Comparison of ENCODE assay signal across 37 cellular contexts in genomic region chr16:56713794-56714193, GRCh38. TPM values are rescaled to one million over a fixed set of nuclear protein-coding genes. Genes with fewer than 3 reads are reported as not detected.
"Had no signal": no experiment of that assay in that cellular context is flagged by ENCODE, and none has a peak within 500 bp of the region (broad histone marks: within the 10 kb centered on the region; RNA-seq: fewer than 3 reads in every experiment).

No MANE protein-coding gene starts in this region.

- H3K27me3 Mint-ChIP-seq: activated naive CD4-positive, alpha-beta T cell treated with anti-CD3 and anti-CD28 coated beads, Interleukin-2, amount 50 U/mL, for 24 hours; activated naive CD8-positive, alpha-beta T cell; activated naive CD8-positive, alpha-beta T cell treated with anti-CD3 and anti-CD28 coated beads, Interleukin-2, amount 10 ng/mL, durations not matched to agents 7 days and 5 days; activated naive CD8-positive, alpha-beta T cell treated with anti-CD3 and anti-CD28 coated beads, Interleukin-2, amount 50 U/mL, for 24 hours; activated T-cell treated with anti-CD3 and anti-CD28 coated beads, Interleukin-2, amount 50 U/mL, for 24 hours had no signal

- DNase-seq: activated B cell treated with CpG ODN at 0.5 μM for 24 hours; activated CD4-positive, alpha-beta memory T cell treated with anti-CD3 and anti-CD28 coated beads, Interleukin-2, amount 10 ng/mL, durations not matched to agents 7 days and 5 days; activated CD4-positive, alpha-beta T cell treated with anti-CD3 and anti-CD28 coated beads for 4 hours; activated CD4-positive, alpha-beta T cell treated with anti-CD3 and anti-CD28 coated beads, Interleukin-2, amount 10 ng/mL, durations not matched to agents 24 days and 14 days; activated CD4-positive, alpha-beta T cell treated with anti-CD3 and anti-CD28 coated beads, Interleukin-2, amount 50 U/mL, for 1 hour; activated CD4-positive, alpha-beta T cell treated with anti-CD3 and anti-CD28 coated beads, Interleukin-2, amount 50 U/mL, for 4 hours; activated CD4-positive, CD25-positive, alpha-beta regulatory T cell treated with anti-CD3 and anti-CD28 coated beads, Interleukin-2, amount 50 U/mL, for 72 hours; activated CD8-positive, alpha-beta memory T cell treated with anti-CD3 and anti-CD28 coated beads for 24 hours; activated CD8-positive, alpha-beta memory T cell treated with anti-CD3 and anti-CD28 coated beads, Interleukin-2, amount 50 U/mL, for 4 hours; activated effector memory CD4-positive, alpha-beta T cell treated with Interleukin-2 at 50 U/mL for 16 hours; activated gamma-delta T cell; activated naive CD4-positive, alpha-beta T cell treated with anti-CD3 and anti-CD28 coated beads, Interleukin-2, amount 10 ng/mL, durations not matched to agents 7 days and 5 days; activated naive CD4-positive, alpha-beta T cell treated with Interleukin-2 at 50 U/mL for 16 hours; activated naive CD8-positive, alpha-beta T cell treated with anti-CD3 and anti-CD28 coated beads, Interleukin-2, amount 10 ng/mL, durations not matched to agents 7 days and 5 days; activated naive CD8-positive, alpha-beta T cell treated with anti-CD3 and anti-CD28 coated beads, Interleukin-2, amount 50 U/mL, for 24 hours; activated T-cell treated with anti-CD3 and anti-CD28 coated beads, Interleukin-2, amount 50 U/mL, for 24 hours; activated T-cell treated with anti-CD3 and anti-CD28 coated beads, Interleukin-2, amount 50 U/mL, for 48 hours; amygdala; anterior cingulate cortex; body of pancreas; brain microvascular endothelial cell; central memory CD4-positive, alpha-beta T cell; T-helper 1 cell; T-helper 2 cell; T-helper 9 cell had no signal

- H3K9me3 ChIP-seq: ascending aorta, body of pancreas, breast epithelium had no signal

- H3K4me1 Mint-ChIP-seq: activated B cell treated with CpG ODN at 0.5 μM for 24 hours had no signal

- H3K4me1 ChIP-seq: ascending aorta, body of pancreas, breast epithelium had no signal

- H3K27ac ChIP-seq: ascending aorta, body of pancreas, brain microvascular endothelial cell, breast epithelium, VCaP had no signal

- H3K27me3 ChIP-seq: ascending aorta, body of pancreas, brain microvascular endothelial cell, breast epithelium had no signal

- H3K36me3 ChIP-seq: ascending aorta, brain microvascular endothelial cell, breast epithelium had no signal

- H3K4me3 Mint-ChIP-seq: activated B cell treated with CpG ODN at 0.5 μM for 24 hours; activated CD4-positive, alpha-beta memory T cell treated with anti-CD3 and anti-CD28 coated beads, Interleukin-2, amount 10 ng/mL, durations not matched to agents 7 days and 5 days; activated CD4-positive, alpha-beta T cell treated with anti-CD3 and anti-CD28 coated beads, Interleukin-2, amount 10 ng/mL, durations not matched to agents 24 days and 14 days; activated CD8-positive, alpha-beta T cell treated with anti-CD3 and anti-CD28 coated beads, Interleukin-2, amount 10 ng/mL, durations not matched to agents 7 days and 5 days; activated naive CD4-positive, alpha-beta T cell treated with anti-CD3 and anti-CD28 coated beads, Interleukin-2, amount 10 ng/mL, durations not matched to agents 7 days and 5 days; activated naive CD4-positive, alpha-beta T cell treated with anti-CD3 and anti-CD28 coated beads, Interleukin-2, amount 50 U/mL, for 24 hours; activated naive CD8-positive, alpha-beta T cell; activated naive CD8-positive, alpha-beta T cell treated with anti-CD3 and anti-CD28 coated beads, Interleukin-2, amount 10 ng/mL, durations not matched to agents 7 days and 5 days; activated naive CD8-positive, alpha-beta T cell treated with anti-CD3 and anti-CD28 coated beads, Interleukin-2, amount 50 U/mL, for 24 hours; activated T-cell treated with anti-CD3 and anti-CD28 coated beads, Interleukin-2, amount 50 U/mL, for 24 hours; T-helper 1 cell treated with Interleukin-12 subunit alpha and Interleukin-12 subunit beta and Interleukin-4 antibody, amounts not matched to agents 30 μg/mL and 1 μg/mL, for 36 hours; T-helper 2 cell treated with Interferon-gamma antibody and Interleukin-4, amounts not matched to agents 5 μg/mL and 100 μg/mL, for 36 hours had no signal

- H3K9me3 Mint-ChIP-seq: activated B cell treated with CpG ODN at 0.5 μM for 24 hours; activated CD4-positive, alpha-beta memory T cell treated with anti-CD3 and anti-CD28 coated beads, Interleukin-2, amount 10 ng/mL, durations not matched to agents 7 days and 5 days; activated CD4-positive, alpha-beta T cell treated with anti-CD3 and anti-CD28 coated beads, Interleukin-2, amount 10 ng/mL, durations not matched to agents 24 days and 14 days; activated naive CD4-positive, alpha-beta T cell treated with anti-CD3 and anti-CD28 coated beads, Interleukin-2, amount 10 ng/mL, durations not matched to agents 7 days and 5 days; activated naive CD4-positive, alpha-beta T cell treated with anti-CD3 and anti-CD28 coated beads, Interleukin-2, amount 50 U/mL, for 24 hours; activated naive CD8-positive, alpha-beta T cell treated with anti-CD3 and anti-CD28 coated beads, Interleukin-2, amount 50 U/mL, for 24 hours; activated T-cell treated with anti-CD3 and anti-CD28 coated beads, Interleukin-2, amount 50 U/mL, for 24 hours; activated T-helper 2 cell treated with anti-CD3 and anti-CD28 coated beads, Interferon-gamma antibody, Interleukin-2, Interleukin-4, amounts not matched to agents 10 μg/mL and 5 μg/mL and 100 μg/mL, durations not matched to agents 14 hours and 24 hours and 36 hours; T-helper 1 cell treated with Interleukin-12 subunit alpha and Interleukin-12 subunit beta and Interleukin-4 antibody, amounts not matched to agents 30 μg/mL and 1 μg/mL, for 36 hours; T-helper 2 cell treated with Interferon-gamma antibody and Interleukin-4, amounts not matched to agents 5 μg/mL and 100 μg/mL, for 36 hours had no signal

- H3K4me3 ChIP-seq: ascending aorta, body of pancreas, breast epithelium had no signal

- FAIRE-seq: TTC549 had no signal

- H3K36me3 Mint-ChIP-seq: activated naive CD4-positive, alpha-beta T cell treated with anti-CD3 and anti-CD28 coated beads, Interleukin-2, amount 10 ng/mL, durations not matched to agents 7 days and 5 days; activated naive CD4-positive, alpha-beta T cell treated with anti-CD3 and anti-CD28 coated beads, Interleukin-2, amount 50 U/mL, for 24 hours had no signal

- H3K27ac Mint-ChIP-seq: activated B cell treated with CpG ODN at 0.5 μM for 24 hours; activated CD4-positive, alpha-beta memory T cell treated with anti-CD3 and anti-CD28 coated beads, Interleukin-2, amount 10 ng/mL, durations not matched to agents 7 days and 5 days; activated CD4-positive, alpha-beta T cell treated with anti-CD3 and anti-CD28 coated beads, Interleukin-2, amount 10 ng/mL, durations not matched to agents 24 days and 14 days; activated CD8-positive, alpha-beta T cell treated with anti-CD3 and anti-CD28 coated beads, Interleukin-2, amount 10 ng/mL, durations not matched to agents 7 days and 5 days; activated naive CD4-positive, alpha-beta T cell treated with anti-CD3 and anti-CD28 coated beads, Interleukin-2, amount 10 ng/mL, durations not matched to agents 7 days and 5 days; activated naive CD4-positive, alpha-beta T cell treated with anti-CD3 and anti-CD28 coated beads, Interleukin-2, amount 50 U/mL, for 24 hours; activated naive CD8-positive, alpha-beta T cell; activated naive CD8-positive, alpha-beta T cell treated with anti-CD3 and anti-CD28 coated beads, Interleukin-2, amount 10 ng/mL, durations not matched to agents 7 days and 5 days; activated naive CD8-positive, alpha-beta T cell treated with anti-CD3 and anti-CD28 coated beads, Interleukin-2, amount 50 U/mL, for 24 hours; activated T-cell treated with anti-CD3 and anti-CD28 coated beads, Interleukin-2, amount 50 U/mL, for 24 hours; activated T-helper 2 cell treated with anti-CD3 and anti-CD28 coated beads, Interferon-gamma antibody, Interleukin-2, Interleukin-4, amounts not matched to agents 10 μg/mL and 5 μg/mL and 100 μg/mL, durations not matched to agents 14 hours and 24 hours and 36 hours; T-helper 1 cell treated with Interleukin-12 subunit alpha and Interleukin-12 subunit beta and Interleukin-4 antibody, amounts not matched to agents 30 μg/mL and 1 μg/mL, for 36 hours; T-helper 2 cell treated with Interferon-gamma antibody and Interleukin-4, amounts not matched to agents 5 μg/mL and 100 μg/mL, for 36 hours had no signal

RNA-seq across cellular contexts. Expression of gene MT1H, which starts 44.2 kb away (rescaled TPM):
- total RNA-seq: activated CD4-positive, alpha-beta memory T cell treated with anti-CD3 and anti-CD28 coated beads, Interleukin-2, amount 10 ng/mL, durations not matched to agents 7 days and 5 days; activated CD4-positive, alpha-beta T cell treated with anti-CD3 and anti-CD28 coated beads, Interleukin-2, amount 10 ng/mL, durations not matched to agents 24 days and 14 days; activated naive CD8-positive, alpha-beta T cell treated with anti-CD3 and anti-CD28 coated beads, Interleukin-2, amount 10 ng/mL, durations not matched to agents 7 days and 5 days; activated T-helper 2 cell treated with anti-CD3 and anti-CD28 coated beads, Interferon-gamma antibody, Interleukin-2, Interleukin-4, amounts not matched to agents 10 μg/mL and 5 μg/mL and 100 μg/mL, durations not matched to agents 14 hours and 24 hours and 36 hours; ascending aorta; breast epithelium; cardiac septum; cerebellum had no signal

RNA-seq across cellular contexts. Expression of gene MT1G, which starts 45.9 kb away (rescaled TPM):
- total RNA-seq: cerebellum had no signal
